19 cellular contexts compared by ENCODE assay signal in genomic region chr14:24381363-24382102, GRCh38. TPM values are rescaled to one million over a fixed set of nuclear protein-coding genes. Genes with fewer than 3 reads are reported as not detected.
DNase-seq lines count a peak whose midpoint lies in the region; ATAC-seq and TF ChIP-seq lines count a peak whose summit lies in the region.
"Had no signal": no experiment of that assay in that cellular context is flagged by ENCODE, and none has a peak within 500 bp of the region (broad histone marks: within the 10 kb centered on the region; RNA-seq: fewer than 3 reads in every experiment).

No MANE protein-coding gene starts in this region.

- H3K36me3 Mint-ChIP-seq in activated T-cell treated with anti-CD3 and anti-CD28 coated beads, Interleukin-2, amount 50 U/mL, for 4 hours (ENCODE audit: insufficient read depth) = no peaks in the 10 kb centered on the region
- no peaks in the 10 kb centered on the region for H3K36me3 Mint-ChIP-seq in stimulated activated effector memory CD8-positive, alpha-beta T cell treated with anti-CD3 and anti-CD28 coated beads, Interleukin-12 subunit alpha, Interleukin-12 subunit beta, amount 100 ng/mL, for 72 hours
- H3K36me3 Mint-ChIP-seq: stimulated activated memory B cell treated with anti-CD40 and anti-IgM and Interleukin-4, amounts not matched to agents 10 μg/mL and 1 μg/mL and 100 μg/mL, for 72 hours had no signal

- peak; percentile 57 to 61 for ATAC-seq in activated T-cell treated with anti-CD3 and anti-CD28 coated beads, Interleukin-2, amount 50 U/mL, for 4 hours
- ATAC-seq in stimulated activated effector memory CD8-positive, alpha-beta T cell treated with anti-CD3 and anti-CD28 coated beads, Interleukin-12 subunit alpha, Interleukin-12 subunit beta, amount 100 ng/mL, for 72 hours = peak; percentile 78
- ATAC-seq in HG02970 (IDR thresholded peaks at IDR 0.05; ENCODE audit: low FRiP score, unreplicated experiment) = no peak
- ATAC-seq: stimulated activated memory B cell treated with anti-CD40 and anti-IgM and Interleukin-4, amounts not matched to agents 10 μg/mL and 1 μg/mL and 100 μg/mL, for 72 hours had no signal

- no peak overlapping the region for H3K4me3 ChIP-seq in choroid plexus epithelial cell (ENCODE audit: low read depth, low read length)
- H3K4me3 ChIP-seq: BLaER1 treated with 17β-estradiol and CSF1 and Interleukin-3, amounts not matched to agents 10 nM and 100 nM; breast epithelium; tibial nerve had no signal

- H3K27ac Mint-ChIP-seq in stimulated activated effector memory CD8-positive, alpha-beta T cell treated with anti-CD3 and anti-CD28 coated beads, Interleukin-12 subunit alpha, Interleukin-12 subunit beta, amount 100 ng/mL, for 72 hours = no peak overlapping the region
- H3K27ac Mint-ChIP-seq: stimulated activated memory B cell treated with anti-CD40 and anti-IgM and Interleukin-4, amounts not matched to agents 10 μg/mL and 1 μg/mL and 100 μg/mL, for 72 hours had no signal

- no peaks in the 10 kb centered on the region for H3K9me3 Mint-ChIP-seq in activated T-cell treated with anti-CD3 and anti-CD28 coated beads, Interleukin-2, amount 50 U/mL, for 4 hours
- H3K9me3 Mint-ChIP-seq in stimulated activated effector memory CD8-positive, alpha-beta T cell treated with anti-CD3 and anti-CD28 coated beads, Interleukin-12 subunit alpha, Interleukin-12 subunit beta, amount 100 ng/mL, for 72 hours = no peaks in the 10 kb centered on the region
- H3K9me3 Mint-ChIP-seq: stimulated activated memory B cell treated with anti-CD40 and anti-IgM and Interleukin-4, amounts not matched to agents 10 μg/mL and 1 μg/mL and 100 μg/mL, for 72 hours had no signal

- DNase-seq in activated T-cell treated with anti-CD3 and anti-CD28 coated beads, Interleukin-2, amount 50 U/mL, for 4 hours = no peak
- no peak for DNase-seq in activated T-cell treated with anti-CD3 and anti-CD28 coated beads, Interleukin-2, amount 50 U/mL, for 48 hours
- peak; percentile 15 for DNase-seq in M059J (ENCODE audit: low read depth)
- peak; percentile 51 for DNase-seq in choroid plexus epithelial cell (ENCODE audit: low read depth)
- DNase-seq in stimulated activated effector memory CD8-positive, alpha-beta T cell treated with anti-CD3 and anti-CD28 coated beads, Interleukin-12 subunit alpha, Interleukin-12 subunit beta, amount 100 ng/mL, for 72 hours (ENCODE audit: low spot score in 2 of 2) = no peak
- no peak for DNase-seq in NCI-H345 treated with DMSO at 0.1 percent for 48 hours (lab: John Stamatoyannopoulos, UW; ENCODE audit: unreplicated experiment)
- DNase-seq in NCI-H2081 (lab: John Stamatoyannopoulos, UW) = no peak
- DNase-seq: Calu3; NCI-H1930; NK-92 treated with Interleukin-12 subunit alpha and Interleukin-12 subunit beta, amount 100 ng/mL, for 24 hours; occipital lobe had no signal

- H3K4me1 Mint-ChIP-seq in activated T-cell treated with anti-CD3 and anti-CD28 coated beads, Interleukin-2, amount 50 U/mL, for 4 hours (ENCODE audit: low read depth) = no peaks in the 10 kb centered on the region
- H3K4me1 Mint-ChIP-seq in stimulated activated effector memory CD8-positive, alpha-beta T cell treated with anti-CD3 and anti-CD28 coated beads, Interleukin-12 subunit alpha, Interleukin-12 subunit beta, amount 100 ng/mL, for 72 hours = no peaks in the 10 kb centered on the region
- H3K4me1 Mint-ChIP-seq: stimulated activated memory B cell treated with anti-CD40 and anti-IgM and Interleukin-4, amounts not matched to agents 10 μg/mL and 1 μg/mL and 100 μg/mL, for 72 hours had no signal

- TF ChIP-seq CTCF in choroid plexus epithelial cell (conservative IDR thresholded peaks at IDR 0.05; ENCODE audit: low read depth, low read length) = no peak

- H3K27me3 Mint-ChIP-seq in activated T-cell treated with anti-CD3 and anti-CD28 coated beads, Interleukin-2, amount 50 U/mL, for 4 hours (ENCODE audit: low read depth) = peaks cover 7% of the 10 kb centered on the region
- H3K27me3 Mint-ChIP-seq: stimulated activated memory B cell treated with anti-CD40 and anti-IgM and Interleukin-4, amounts not matched to agents 10 μg/mL and 1 μg/mL and 100 μg/mL, for 72 hours had no signal

- no peak overlapping the region for H3K4me3 Mint-ChIP-seq in activated T-cell treated with anti-CD3 and anti-CD28 coated beads, Interleukin-2, amount 50 U/mL, for 4 hours
- H3K4me3 Mint-ChIP-seq in stimulated activated effector memory CD8-positive, alpha-beta T cell treated with anti-CD3 and anti-CD28 coated beads, Interleukin-12 subunit alpha, Interleukin-12 subunit beta, amount 100 ng/mL, for 72 hours = no peak overlapping the region
- H3K4me3 Mint-ChIP-seq: stimulated activated memory B cell treated with anti-CD40 and anti-IgM and Interleukin-4, amounts not matched to agents 10 μg/mL and 1 μg/mL and 100 μg/mL, for 72 hours had no signal

RNA-seq across cellular contexts. Expression of gene NFATC4, which starts 13.5 kb away (rescaled TPM):
- total RNA-seq in activated T-cell treated with anti-CD3 and anti-CD28 coated beads, Interleukin-2, amount 50 U/mL, for 4 hours = under 1 TPM; 0.13 to 0.38 (median 0.32) TPM
- 0.37 and 0.44 TPM in 2 replicates for total RNA-seq in M059J (2014; rRNA removed; shearing (Covaris generic))

RNA-seq across cellular contexts. Expression of gene NYNRIN, which starts 17.3 kb away (rescaled TPM):
- under 1 TPM in 2 of 3 donors, not detected in 1; 0.03 to 0.05 TPM for total RNA-seq in activated T-cell treated with anti-CD3 and anti-CD28 coated beads, Interleukin-2, amount 50 U/mL, for 4 hours
- not detected in 2 replicates for total RNA-seq in M059J (2014; rRNA removed; shearing (Covaris generic))

RNA-seq across cellular contexts. Expression of gene RIPK3, which starts 41.7 kb away (rescaled TPM):
- 1 to 10 TPM; 5.9 to 8.0 (median 6.2) TPM for total RNA-seq in activated T-cell treated with anti-CD3 and anti-CD28 coated beads, Interleukin-2, amount 50 U/mL, for 4 hours
- total RNA-seq in M059J (2014; rRNA removed; shearing (Covaris generic)) = not detected in 2 replicates
- total RNA-seq: myocyte, NCI-H460 had no signal

RNA-seq across cellular contexts. Expression of gene ADCY4, which starts 46.7 kb away (rescaled TPM):
- under 1 TPM; 0.43 to 0.76 (median 0.53) TPM for total RNA-seq in activated T-cell treated with anti-CD3 and anti-CD28 coated beads, Interleukin-2, amount 50 U/mL, for 4 hours
- not detected in 2 replicates for total RNA-seq in M059J (2014; rRNA removed; shearing (Covaris generic))
- total RNA-seq: myocyte had no signal

RNA-seq across cellular contexts. Expression of gene CBLN3, which starts 47.9 kb away (rescaled TPM):
- 1 to 10 TPM; 3.1 to 5.6 (median 3.6) TPM for total RNA-seq in activated T-cell treated with anti-CD3 and anti-CD28 coated beads, Interleukin-2, amount 50 U/mL, for 4 hours
- total RNA-seq in M059J (2014; rRNA removed; shearing (Covaris generic)) = 0.15 and 1.2 TPM in 2 replicates
- total RNA-seq: frontal cortex had no signal

Comparison
In these comparisons a context has a peak if more than half of its experiments do, and no peak if none do; other contexts are left out.
1. DNase-seq: peak in M059J (single experiment) and choroid plexus epithelial cell (single experiment); none in activated T-cell treated with anti-CD3 and anti-CD28 coated beads, Interleukin-2, amount 50 U/mL, for 4 hours (single experiment), activated T-cell treated with anti-CD3 and anti-CD28 coated beads, Interleukin-2, amount 50 U/mL, for 48 hours (0 of 2), stimulated activated effector memory CD8-positive, alpha-beta T cell treated with anti-CD3 and anti-CD28 coated beads, Interleukin-12 subunit alpha, Interleukin-12 subunit beta, amount 100 ng/mL, for 72 hours (0 of 2), NCI-H345 treated with DMSO at 0.1 percent for 48 hours (single experiment) and NCI-H2081 (0 of 2).